ENCODE assay signal across 21 cellular contexts in the genomic region with DNA sequence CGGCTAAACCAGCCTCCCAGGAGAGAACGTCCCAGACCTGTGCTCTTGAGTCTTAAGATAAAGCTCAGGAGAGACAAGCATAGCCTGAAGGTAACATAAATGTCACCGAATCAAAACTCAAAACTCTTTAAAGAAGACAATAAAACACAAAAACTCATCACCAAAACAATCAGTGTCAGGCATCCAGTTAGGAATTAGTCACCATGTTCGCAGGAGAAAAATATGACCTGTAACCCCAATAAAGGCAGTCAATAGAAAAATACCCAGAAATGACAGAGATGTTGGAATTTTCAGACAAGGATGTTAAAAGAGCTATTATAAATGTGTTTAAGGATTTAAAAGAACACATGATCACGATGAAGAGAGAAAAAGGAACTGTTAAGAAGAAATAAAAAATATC.
DNase-seq lines count a peak whose midpoint lies in the region; ATAC-seq, FAIRE-seq and TF ChIP-seq lines count a peak whose summit lies in the region.
"Had no signal": no experiment of that assay in that cellular context is flagged by ENCODE, and none has a peak within 500 bp of the region (broad histone marks: within the 10 kb centered on the region; RNA-seq: fewer than 3 reads in every experiment).

No MANE protein-coding gene starts in this region.

- H3K9ac ChIP-seq in PC-3 (ENCODE audit: low read length) = no peak overlapping the region
- H3K9ac ChIP-seq in H1 (replicated peaks in 1 of 4; ENCODE audit: extremely low read depth in 1 of 4, low read depth in 3 of 4, low read length in 3 of 4) = no peak overlapping the region
- H3K9ac ChIP-seq: BLaER1 had no signal

- no peak for TF ChIP-seq EP300 in H1 (IDR thresholded peaks at IDR 0.05; ENCODE audit: borderline replicate concordance in 1 of 2, low read depth in 2 of 2, low read length in 2 of 2)

- no peak overlapping the region for H4K8ac ChIP-seq in H1 (ENCODE audit: extremely low read depth, insufficient read depth, low read length)

- H2BK5ac ChIP-seq in H1 (ENCODE audit: low read depth, low read length) = no peak overlapping the region

- peak overlapping the region; percentile 37; the same call in 1 of the 2 replicates for H2BK15ac ChIP-seq in H1 (ENCODE audit: low read length)

- H4K5ac ChIP-seq in H1 (ENCODE audit: insufficient read length, low read depth, low read length) = no peak overlapping the region

- H3K4me3 ChIP-seq in PC-3 (ENCODE audit: low read length) (no peak overlapping the region), H1 (ENCODE audit: extremely low read depth in 1 of 4, insufficient read depth in 2 of 4, low read depth in 3 of 4, low read length in 4 of 4) (no peak overlapping the region)
- H3K4me3 ChIP-seq: BLaER1 had no signal

- TF ChIP-seq POLR2A in H1 (IDR thresholded peaks at IDR 0.05; ENCODE audit: control extremely low read depth in 1 of 2, low read depth in 2 of 2, low read length in 2 of 2) = no peak

- H3K56ac ChIP-seq in H1 (replicated peaks; ENCODE audit: insufficient read length, low read depth, low read length) = no peak overlapping the region

- H3K14ac ChIP-seq in H1 (ENCODE audit: insufficient read length) = no peak overlapping the region

- H3K4ac ChIP-seq in H1 (replicated peaks; ENCODE audit: insufficient read length, low read depth, low read length) = no peak overlapping the region

- BruUV-seq in PC-3 (replicated peaks; lab: Mats Ljungman, UMichigan) = no TSS peak

- POLR2A ChIA-PET in PC-3 (lab: Charles Lee; ENCODE audit: unreplicated experiment) (no interaction called here), H1 (lab: Charles Lee; ENCODE audit: partially characterized antibody) (interaction anchor here (0.6 kb wide), 1 partner anchor 10 kb away, joined by 3 read pairs; no protein-coding TSS in a partner anchor)

- H2BK120ac ChIP-seq in H1 (replicated peaks; ENCODE audit: low read depth, low read length) = no peak overlapping the region

- H3K4me2 ChIP-seq in PC-3 (ENCODE audit: low read length) = no peak overlapping the region
- H3K4me2 ChIP-seq in H1 (ENCODE audit: insufficient read depth in 1 of 2, low read depth in 2 of 2, low read length in 2 of 2) = no peak overlapping the region
- H3K4me2 ChIP-seq: BLaER1 had no signal

- peak; percentile 5 for DNase-seq in PC-3
- no peak for DNase-seq in H1 (ENCODE audit: low read depth in 1 of 2, low spot score in 2 of 2)
- no peak for DNase-seq in COLO829 (ENCODE audit: low spot score)
- no peak for DNase-seq in ureter (ENCODE audit: low spot score)
- DNase-seq: 8988T; ACHN; BE2C; C1 segment of cervical spinal cord; Caco-2; Calu3; CD4-positive, alpha-beta memory T cell; CD4-positive, CD25-positive, alpha-beta regulatory T cell; CD8-positive, alpha-beta memory T cell; DMS79 treated with DMSO at 0.1 percent for 48 hours; GF-D8 had no signal

- FAIRE-seq in H1 (lab: Jason Lieb, UNC) = no peak
- FAIRE-seq: A204.1, D721Med, G401.6, GM12891 had no signal

- WGBS in H1 (ENCODE audit: extremely low coverage in 1 of 2, insufficient coverage in 1 of 2, insufficient read length in 1 of 2, insufficient replicate concordance in 2 of 2, low coverage in 1 of 2, low lambda C conversion rate in 2 of 2, missing lambda C conversion rate in 1 of 2), 2 experiments = 87% methylated on average over 5 of the region's 5 CpGs; no CpG with 5 or more reads in 1 of the 2 experiments

- no peak overlapping the region for H3K23ac ChIP-seq in H1 (ENCODE audit: insufficient read length)

- no peaks in the 10 kb centered on the region for H3K79me1 ChIP-seq in H1 (ENCODE audit: low read depth, low read length)

- H3K27me3 ChIP-seq in PC-3 (ENCODE audit: low read length) = peaks cover 51% of the 10 kb centered on the region
- no peaks in the 10 kb centered on the region for H3K27me3 ChIP-seq in H1 (replicated peaks in 1 of 4; ENCODE audit: control insufficient read depth in 3 of 4, extremely low read depth in 1 of 4, insufficient read depth in 3 of 4, low read length in 3 of 4)
- H3K27me3 ChIP-seq: BLaER1 had no signal

- H4K20me1 ChIP-seq in PC-3 (ENCODE audit: low read length) = no peaks in the 10 kb centered on the region
- peaks cover 0 to 4% of the 10 kb centered on the region in 2 experiments for H4K20me1 ChIP-seq in H1 (replicated peaks in 1 of 2; ENCODE audit: control insufficient read depth in 1 of 2, insufficient read depth in 2 of 2, low read length in 2 of 2)
- H4K20me1 ChIP-seq: BLaER1 had no signal

- H3K18ac ChIP-seq in H1 (ENCODE audit: extremely low read depth, low read length) = no peak overlapping the region

- H3K4me1 ChIP-seq in PC-3 (ENCODE audit: insufficient read depth, low read length) = no peaks in the 10 kb centered on the region
- H3K4me1 ChIP-seq in H1 (replicated peaks in 1 of 4; ENCODE audit: control insufficient read depth in 3 of 4, insufficient read depth in 4 of 4, low read length in 3 of 4) = peaks cover 0 to 5% (median 0%) of the 10 kb centered on the region in 4 experiments; a peak in 1 of 7 replicates
- H3K4me1 ChIP-seq: BE2C, Caco-2 had no signal

- no peak overlapping the region for H2AK5ac ChIP-seq in H1 (ENCODE audit: low read depth, low read length)

- no peak overlapping the region for H4K91ac ChIP-seq in H1 (replicated peaks; ENCODE audit: insufficient read length, low read length)

- H3K9me2 ChIP-seq in PC-3 (replicated peaks; ENCODE audit: low read length) = no peaks in the 10 kb centered on the region

- intact Hi-C loops in PC-3 (cut with micrococcal nuclease) = no loop called here

- TF ChIP-seq RAD21 in H1 (IDR thresholded peaks at IDR 0.05 in 1 of 2, conservative IDR thresholded peaks at IDR 0.05 in 1 of 2; ENCODE audit: low read depth in 2 of 2, low read length in 2 of 2) = no peak

- peaks cover 13% of the 10 kb centered on the region; the same call in 1 of the 2 replicates for H3K23me2 ChIP-seq in H1 (ENCODE audit: low read depth, low read length)

- H2BK12ac ChIP-seq in H1 (ENCODE audit: low read depth, low read length) = no peak overlapping the region

- ATAC-seq in PC-3 (no peak), GM18907 (IDR thresholded peaks at IDR 0.05; ENCODE audit: unreplicated experiment) (no peak)

- TF ChIP-seq CTCF in PC-3 (conservative IDR thresholded peaks at IDR 0.05; ENCODE audit: low read depth, low read length) = no peak
- no peak for TF ChIP-seq CTCF in H1 (IDR thresholded peaks at IDR 0.05; ENCODE audit: control extremely low read depth in 1 of 3, insufficient read depth in 1 of 3, low read depth in 1 of 3, low read length in 3 of 3)

- H2BK20ac ChIP-seq in H1 (ENCODE audit: low read length) = no peak overlapping the region

- H3K27ac ChIP-seq in PC-3 (ENCODE audit: low read length) (no peak overlapping the region), H1 (ENCODE audit: low read depth, low read length) (no peak overlapping the region)
- H3K27ac ChIP-seq: BLaER1 had no signal

- H3K36me3 ChIP-seq in PC-3 (ENCODE audit: low read depth, low read length) (no peaks in the 10 kb centered on the region), H1 (ENCODE audit: control insufficient read depth in 2 of 4, insufficient read depth in 4 of 4, low read length in 3 of 4) (no peaks in the 10 kb centered on the region)
- H3K36me3 ChIP-seq: BE2C, BLaER1 had no signal

- H2AFZ ChIP-seq in PC-3 (ENCODE audit: low read length) (no peak overlapping the region), H1 (ENCODE audit: low read length) (no peak overlapping the region)

- H3K9me3 ChIP-seq in PC-3 (ENCODE audit: low read length) (no peaks in the 10 kb centered on the region), H1 (ENCODE audit: insufficient read depth in 2 of 2, low read depth in 1 of 2, low read length in 1 of 2) (no peaks in the 10 kb centered on the region)
- H3K9me3 ChIP-seq: BE2C, BLaER1, Caco-2 had no signal

- H3K79me2 ChIP-seq in PC-3 (ENCODE audit: low read length) (no peaks in the 10 kb centered on the region), H1 (ENCODE audit: control insufficient read depth in 1 of 2, insufficient read depth in 2 of 2, low read length in 2 of 2) (no peaks in the 10 kb centered on the region)

- CTCF ChIA-PET in PC-3 (lab: Charles Lee) (no interaction called here), H1 (lab: Charles Lee; ENCODE audit: partially characterized antibody) (interaction anchor here (1.1 kb wide), 1 partner anchor 22 kb away, joined by 3 read pairs; no protein-coding TSS in a partner anchor)

- H3F3A ChIP-seq in PC-3 (ENCODE audit: low read length, unreplicated experiment) = no peaks in the 10 kb centered on the region

TF ChIP-seq in H1, 55 proteins besides CTCF, POLR2A, EP300 and RAD21:
- TF ChIP-seq JUND (IDR thresholded peaks at IDR 0.05; ENCODE audit: low read length) (no peak), RXRA (IDR thresholded peaks at IDR 0.05; ENCODE audit: insufficient read depth, low read depth, low read length) (no peak), MAX (IDR thresholded peaks at IDR 0.05) (no peak), SUZ12 (IDR thresholded peaks at IDR 0.05; ENCODE audit: low read length) (no peak), GTF2F1 (IDR thresholded peaks at IDR 0.05; ENCODE audit: borderline replicate concordance, low read depth, low read length) (no peak), HDAC2 (IDR thresholded peaks at IDR 0.05; ENCODE audit: borderline replicate concordance in 1 of 2, low read depth in 2 of 2, low read length in 2 of 2) (no peak), KDM5A (IDR thresholded peaks at IDR 0.05; ENCODE audit: low read length) (no peak), ZNF274 (IDR thresholded peaks at IDR 0.05; ENCODE audit: borderline replicate concordance, extremely low read depth, low read length) (no peak), BACH1 (IDR thresholded peaks at IDR 0.05; ENCODE audit: low read length) (no peak), SIN3A (conservative IDR thresholded peaks at IDR 0.05 in 1 of 2, IDR thresholded peaks at IDR 0.05 in 1 of 2; ENCODE audit: low read depth in 1 of 2, low read length in 2 of 2) (no peak), SIX5 (IDR thresholded peaks at IDR 0.05; ENCODE audit: low read depth, low read length) (no peak), EGR1 (IDR thresholded peaks at IDR 0.05; ENCODE audit: borderline replicate concordance, low read depth, low read length) (no peak), CEBPB (IDR thresholded peaks at IDR 0.05; ENCODE audit: low read depth, low read length) (no peak)
- TF ChIP-seq, protein P1, sequence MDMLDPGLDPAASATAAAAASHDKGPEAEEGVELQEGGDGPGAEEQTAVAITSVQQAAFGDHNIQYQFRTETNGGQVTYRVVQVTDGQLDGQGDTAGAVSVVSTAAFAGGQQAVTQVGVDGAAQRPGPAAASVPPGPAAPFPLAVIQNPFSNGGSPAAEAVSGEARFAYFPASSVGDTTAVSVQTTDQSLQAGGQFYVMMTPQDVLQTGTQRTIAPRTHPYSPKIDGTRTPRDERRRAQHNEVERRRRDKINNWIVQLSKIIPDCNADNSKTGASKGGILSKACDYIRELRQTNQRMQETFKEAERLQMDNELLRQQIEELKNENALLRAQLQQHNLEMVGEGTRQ (IDR thresholded peaks at IDR 0.05; ENCODE audit: low read length) = no peak
TF ChIP-seq in H1: peak in this region for 0.
